Comparison of ENCODE assay signal across 25 cellular contexts in the genomic region with DNA sequence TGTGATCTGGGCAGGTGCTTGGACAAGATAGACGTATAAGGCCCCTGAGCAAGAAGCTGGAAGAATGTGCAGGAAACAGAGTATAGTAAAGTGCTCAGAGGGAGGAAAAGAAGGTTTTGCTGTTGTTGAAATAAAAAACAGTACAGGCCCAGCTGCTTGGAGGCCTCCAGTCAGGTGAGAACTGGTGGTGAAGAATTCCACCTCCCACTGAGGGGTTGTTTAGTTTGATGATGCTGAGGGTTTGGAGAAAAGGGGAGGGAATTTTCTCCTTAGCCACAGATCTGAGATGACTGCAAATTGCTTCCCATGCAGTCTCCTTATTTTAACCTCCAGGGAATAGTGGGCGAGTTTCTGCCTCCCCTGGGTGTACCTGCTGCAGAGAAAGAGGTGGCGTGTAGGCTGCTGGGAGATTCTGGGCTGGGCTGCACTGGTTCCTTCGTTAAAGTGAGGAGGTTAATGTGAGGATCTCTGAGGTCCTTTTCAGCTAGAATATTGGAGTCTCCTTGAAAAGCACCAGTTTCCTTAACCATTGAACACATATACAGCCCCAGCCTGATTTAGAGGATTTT.
"Had no signal": no experiment of that assay in that cellular context is flagged by ENCODE, and none has a peak within 500 bp of the region (broad histone marks: within the 10 kb centered on the region; RNA-seq: fewer than 3 reads in every experiment).

No MANE protein-coding gene starts in this region.

- DNase-seq: activated CD4-positive, alpha-beta T cell treated with anti-CD3 and anti-CD28 coated beads for 48 hours; activated CD4-positive, alpha-beta T cell treated with anti-CD3 and anti-CD28 coated beads, Interleukin-2, amount 50 U/mL, for 48 hours; activated CD8-positive, alpha-beta memory T cell treated with anti-CD3 and anti-CD28 coated beads for 24 hours; activated effector memory CD4-positive, alpha-beta T cell treated with anti-CD3 and anti-CD28 coated beads, Interleukin-2, amount 50 U/mL, for 16 hours; activated naive CD4-positive, alpha-beta T cell treated with anti-CD3 and anti-CD28 coated beads for 36 hours; amniotic stem cell; colonic mucosa; effector CD8-positive, alpha-beta T cell; islet precursor cell; left ventricle myocardium inferior; mesendoderm; nephron progenitor cell; ovary; retina; stimulated activated CD4-positive, alpha-beta T cell treated with anti-CD3 and anti-CD28 coated beads, Interleukin-12 subunit alpha, Interleukin-12 subunit beta, amount 100 ng/mL, for 4 hours; stimulated activated CD4-positive, alpha-beta T cell treated with anti-CD3 and anti-CD28 coated beads, Interleukin-4, amount 100 ng/mL, for 1 hour; stimulated activated naive CD8-positive, alpha-beta T cell treated with anti-CD3 and anti-CD28 coated beads, Interleukin-15, Interleukin-2, amounts not matched to agents 100 U/mL and 50 U/mL, for 24 hours; T-helper 9 cell; testis; trophoblast cell had no signal

- H3K27ac ChIP-seq: breast epithelium, colonic mucosa, hepatocyte, left ventricle myocardium inferior, ovary, skin epidermis, testis, VCaP had no signal

- ATAC-seq: sciatic nerve; stimulated activated naive CD8-positive, alpha-beta T cell treated with anti-CD3 and anti-CD28 coated beads, Interleukin-15, Interleukin-2, amounts not matched to agents 100 U/mL and 50 U/mL, for 24 hours had no signal
